ENCODE assay signal across 15 cellular contexts in genomic region chr1:36612881-36613280, GRCh38.
DNase-seq lines count a peak whose midpoint lies in the region; ATAC-seq and TF ChIP-seq lines count a peak whose summit lies in the region.
"Had no signal": no experiment of that assay in that cellular context is flagged by ENCODE, and none has a peak within 500 bp of the region (broad histone marks: within the 10 kb centered on the region; RNA-seq: fewer than 3 reads in every experiment).

No MANE protein-coding gene starts in this region.

- H3K9me3 ChIP-seq in SK-N-SH (no peaks in the 10 kb centered on the region), testis (no peaks in the 10 kb centered on the region), spleen (no peaks in the 10 kb centered on the region), PC-9 (ENCODE audit: insufficient read depth, low read depth) (no peaks in the 10 kb centered on the region)

- H3K27me3 ChIP-seq in SK-N-SH (ENCODE audit: insufficient read depth) (no peaks in the 10 kb centered on the region), testis (no peaks in the 10 kb centered on the region), spleen (replicated peaks in 1 of 7) (peaks cover 0 to 47% (median 0%) of the 10 kb centered on the region in 7 donors), PC-9 (ENCODE audit: insufficient read depth, low read depth) (peaks cover 66% of the 10 kb centered on the region)

- POLR2A ChIA-PET in SK-N-SH (lab: Yijun Ruan, JAX), result no interaction called here
- POLR2A ChIA-PET in PC-9 (lab: Charles Lee; ENCODE audit: unreplicated experiment), result interaction anchor here (0.6 kb wide), 1 partner anchor 43 kb away, joined by 5 read pairs; no protein-coding TSS in a partner anchor

- H3K9ac ChIP-seq in SK-N-SH, result no peak overlapping the region

- H3K79me2 ChIP-seq in SK-N-SH (ENCODE audit: insufficient read depth) (no peaks in the 10 kb centered on the region), PC-9 (ENCODE audit: low read depth) (no peaks in the 10 kb centered on the region)

- intact Hi-C loops in testis (cut with DNase I; ENCODE audit: low total_unique reads) (no loop called here), spleen (cut with DNase I; ENCODE audit: low total_unique reads) (no loop called here), PC-9 (cut with micrococcal nuclease; ENCODE audit: unreplicated experiment) (no loop called here)

- TF ChIP-seq EP300 in SK-N-SH (IDR thresholded peaks at IDR 0.05; ENCODE audit: borderline replicate concordance in 1 of 2, low read depth in 1 of 2, low read length in 1 of 2), result no peak

- BruUV-seq in PC-9 (replicated peaks; lab: Mats Ljungman, UMichigan), result no TSS peak

- H3K4me3 ChIP-seq in SK-N-SH (ENCODE audit: low read depth in 2 of 2, low read length in 1 of 2) (no peak overlapping the region), choroid plexus epithelial cell (ENCODE audit: low read depth, low read length) (no peak overlapping the region), testis (no peak overlapping the region), spleen (no peak overlapping the region), PC-9 (no peak overlapping the region)

- H3K4me2 ChIP-seq in SK-N-SH (no peak overlapping the region), PC-9 (no peak overlapping the region)

- TF ChIP-seq RAD21 in SK-N-SH (IDR thresholded peaks at IDR 0.05; ENCODE audit: low read length), result 0 out of 2 replicates have a peak, but pooled peaks have one; percentile 14

- TF ChIP-seq POLR2A in testis (IDR thresholded peaks at IDR 0.05) (no peak), spleen (IDR thresholded peaks at IDR 0.05) (no peak)

- no peaks in the 10 kb centered on the region for H3K36me3 ChIP-seq in SK-N-SH (replicated peaks in 1 of 2; ENCODE audit: control insufficient read depth in 1 of 2, insufficient read depth in 2 of 2, low read length in 1 of 2)
- H3K36me3 ChIP-seq in testis (ENCODE audit: low read depth, missing control alignments), result no peaks in the 10 kb centered on the region
- H3K36me3 ChIP-seq in spleen, result no peaks in the 10 kb centered on the region
- H3K36me3 ChIP-seq in PC-9 (ENCODE audit: low read depth), result no peaks in the 10 kb centered on the region

- H3K4me1 ChIP-seq in SK-N-SH (ENCODE audit: control insufficient read depth in 1 of 2, insufficient read depth in 2 of 2, low read depth in 1 of 2, low read length in 1 of 2) (no peaks in the 10 kb centered on the region), testis (no peaks in the 10 kb centered on the region), spleen (no peaks in the 10 kb centered on the region), PC-9 (replicated peaks; ENCODE audit: insufficient read depth) (no peaks in the 10 kb centered on the region)

- H3F3A ChIP-seq in SK-N-SH (replicated peaks; ENCODE audit: insufficient read depth), result no peaks in the 10 kb centered on the region
- no peaks in the 10 kb centered on the region for H3F3A ChIP-seq in PC-9 (ENCODE audit: insufficient read depth, low read depth)

- CTCF ChIA-PET in SK-N-SH (lab: Yijun Ruan, JAX) (interaction anchor here (1.0 kb wide), 1 partner anchor 23 kb away, joined by 3 read pairs; no protein-coding TSS in a partner anchor), PC-9 (lab: Charles Lee) (interaction anchor here (0.7 kb wide), 1 partner anchor 279 kb away, joined by 3 read pairs; no protein-coding TSS in a partner anchor)

- no peak overlapping the region for H2AFZ ChIP-seq in SK-N-SH (ENCODE audit: low read depth)
- no peak overlapping the region for H2AFZ ChIP-seq in PC-9

- H3K27ac ChIP-seq in SK-N-SH (ENCODE audit: low read depth in 2 of 2, low read length in 1 of 2) (no peak overlapping the region), testis (no peak overlapping the region), spleen (no peak overlapping the region), PC-9 (no peak overlapping the region)

- no peak for TF ChIP-seq CTCF in SK-N-SH (IDR thresholded peaks at IDR 0.05)
- TF ChIP-seq CTCF in choroid plexus epithelial cell (conservative IDR thresholded peaks at IDR 0.05; ENCODE audit: low read depth, low read length), result peak; percentile 24
- TF ChIP-seq CTCF in testis (IDR thresholded peaks at IDR 0.05), result no peak
- no peak for TF ChIP-seq CTCF in spleen (IDR thresholded peaks at IDR 0.05 in 8 of 11, conservative IDR thresholded peaks at IDR 0.05 in 3 of 11)
- TF ChIP-seq CTCF in PC-9 (conservative IDR thresholded peaks at IDR 0.05), result no peak

- no peak for ATAC-seq in SK-N-SH treated with all-trans-retinoic acid at 6 μM for 48 hours
- ATAC-seq: T-cell had no signal

- 37% methylated on average over 6 of the region's 8 CpGs for WGBS in SK-N-SH (ENCODE audit: low lambda C conversion rate)
- WGBS in testis, 2 donors, result 61 to 65% methylated on average over 7 to 8 of the region's 8 CpGs
- 49 to 61% (median 58%) methylated on average over 8 of the region's 8 CpGs for WGBS in spleen, 5 donors

- H3K9me2 ChIP-seq in SK-N-SH (no peaks in the 10 kb centered on the region), PC-9 (ENCODE audit: insufficient read depth) (no peaks in the 10 kb centered on the region)

- H4K20me1 ChIP-seq in SK-N-SH (ENCODE audit: insufficient read depth), result no peaks in the 10 kb centered on the region
- H4K20me1 ChIP-seq in PC-9 (ENCODE audit: insufficient read depth), result no peaks in the 10 kb centered on the region

- DNase-seq in SK-N-SH, result no peak
- DNase-seq in NCI-H69 (lab: John Stamatoyannopoulos, UW), result peak; percentile 5
- DNase-seq in choroid plexus epithelial cell (ENCODE audit: low read depth), result no peak
- peak; percentile 19 for DNase-seq in testis
- DNase-seq in spleen, result no peak
- no peak for DNase-seq in SIG-M5 (lab: John Stamatoyannopoulos, UW)
- DNase-seq in PC-9, result no peak
- DNase-seq: activated CD8-positive, alpha-beta memory T cell treated with anti-CD3 and anti-CD28 coated beads, Interleukin-2, amount 50 U/mL, for 48 hours; activated effector memory CD4-positive, alpha-beta T cell treated with anti-CD3 and anti-CD28 coated beads, Interleukin-2, amount 50 U/mL, for 16 hours; DMS53; midbrain; NCI-H774; stimulated activated CD8-positive, alpha-beta memory T cell treated with anti-CD3 and anti-CD28 coated beads, Interleukin-4, amount 100 ng/mL, for 48 hours; T-cell had no signal

TF ChIP-seq in SK-N-SH, 30 proteins besides CTCF, POLR2A, EP300 and RAD21:
- no peak for TF ChIP-seq FOSL2 (IDR thresholded peaks at IDR 0.05; ENCODE audit: borderline replicate concordance, low read depth)
- TF ChIP-seq ZBTB33 (IDR thresholded peaks at IDR 0.05; ENCODE audit: borderline replicate concordance, low read depth), result no peak
- peak; percentile 15; the same call in 1 of the 2 replicates for TF ChIP-seq SMC3 (IDR thresholded peaks at IDR 0.05; ENCODE audit: low read depth, low read length)
- no peak for TF ChIP-seq CHD2 (IDR thresholded peaks at IDR 0.05; ENCODE audit: low read length, partially characterized antibody)

TF ChIP-seq in SK-N-SH treated with all-trans-retinoic acid at 6 μM for 48 hours, 23 proteins besides CTCF, POLR2A, EP300 and RAD21:
- TF ChIP-seq TOX (CRISPR knock-in tag; IDR thresholded peaks at IDR 0.05; ENCODE audit: borderline replicate concordance), result no peak

Comparison
In these comparisons a context has a peak if more than half of its experiments do, and no peak if none do; other contexts are left out.
1. DNase-seq: peak in NCI-H69 (single experiment) and testis (single experiment); none in SK-N-SH (single experiment), choroid plexus epithelial cell (single experiment), spleen (single experiment), SIG-M5 (single experiment) and PC-9 (0 of 2).